ENCODE assay signal across 16 cellular contexts in genomic region chr3:188126931-188127330, GRCh38. TPM values are rescaled to one million over a fixed set of nuclear protein-coding genes. Genes with fewer than 3 reads are reported as not detected.
A peak's percentile ranks its signal among the peaks of the same experiment; 100 is the strongest.
DNase-seq lines count a peak whose midpoint lies in the region; ATAC-seq and TF ChIP-seq lines count a peak whose summit lies in the region.
"Had no signal": no experiment of that assay in that cellular context is flagged by ENCODE, and none has a peak within 500 bp of the region (broad histone marks: within the 10 kb centered on the region; RNA-seq: fewer than 3 reads in every experiment).

No MANE protein-coding gene starts in this region.

- intact Hi-C loops in esophagus muscularis mucosa (cut with DNase I) (no loop called here), right cardiac atrium (cut with DNase I) (no loop called here), vagina (cut with DNase I) (no loop called here)

- TF ChIP-seq CTCF in esophagus muscularis mucosa (IDR thresholded peaks at IDR 0.05): no peak
- TF ChIP-seq CTCF in vagina (IDR thresholded peaks at IDR 0.05): no peak

- H3K4me1 ChIP-seq in esophagus muscularis mucosa: peaks cover 4 to 63% (median 52%) of the 10 kb centered on the region in 4 donors
- no peaks in the 10 kb centered on the region for H3K4me1 ChIP-seq in right cardiac atrium (ENCODE audit: control insufficient read depth, insufficient read depth, low read length)
- peaks cover 16% of the 10 kb centered on the region for H3K4me1 ChIP-seq in rectal smooth muscle tissue (ENCODE audit: control insufficient read depth, insufficient read depth, low read length)
- no peaks in the 10 kb centered on the region for H3K4me1 ChIP-seq in vagina

- no peaks in the 10 kb centered on the region for H3K36me3 ChIP-seq in esophagus muscularis mucosa
- H3K36me3 ChIP-seq in rectal smooth muscle tissue (ENCODE audit: control insufficient read depth, insufficient read depth, low read length): no peaks in the 10 kb centered on the region
- H3K36me3 ChIP-seq in vagina: no peaks in the 10 kb centered on the region
- H3K36me3 ChIP-seq: BLaER1 had no signal

- H3K27me3 ChIP-seq in esophagus muscularis mucosa: no peaks in the 10 kb centered on the region
- no peaks in the 10 kb centered on the region for H3K27me3 ChIP-seq in right cardiac atrium (ENCODE audit: control insufficient read depth, insufficient read depth)
- H3K27me3 ChIP-seq in rectal smooth muscle tissue (ENCODE audit: control insufficient read depth, insufficient read depth, low read length): no peaks in the 10 kb centered on the region
- no peaks in the 10 kb centered on the region for H3K27me3 ChIP-seq in vagina
- H3K27me3 ChIP-seq: BLaER1 had no signal

- H3K9me3 ChIP-seq in esophagus muscularis mucosa: no peaks in the 10 kb centered on the region
- no peaks in the 10 kb centered on the region for H3K9me3 ChIP-seq in right cardiac atrium (ENCODE audit: control insufficient read depth, low read length)
- H3K9me3 ChIP-seq in vagina: no peaks in the 10 kb centered on the region

- H3K4me3 ChIP-seq in esophagus muscularis mucosa: no peak overlapping the region
- H3K4me3 ChIP-seq in right cardiac atrium (ENCODE audit: low read length): no peak overlapping the region
- H3K4me3 ChIP-seq in rectal smooth muscle tissue (ENCODE audit: low read length): no peak overlapping the region
- H3K4me3 ChIP-seq in vagina: no peak overlapping the region
- H3K4me3 ChIP-seq: BLaER1 had no signal

- no peak for TF ChIP-seq EP300 in esophagus muscularis mucosa (IDR thresholded peaks at IDR 0.05)

- no peak overlapping the region for H3K9ac ChIP-seq in rectal smooth muscle tissue (ENCODE audit: low read length)
- H3K9ac ChIP-seq: BLaER1, KMS-11 had no signal

- peak; percentile 59 for DNase-seq in G401 (ENCODE audit: low spot score)
- no peak for DNase-seq in esophagus muscularis mucosa (ENCODE audit: extremely low spot score)
- DNase-seq in right cardiac atrium: peak; percentile 70 to 87 (median 86)
- DNase-seq in stimulated activated CD4-positive, alpha-beta T cell treated with anti-CD3 and anti-CD28 coated beads, Interleukin-15, amount 100 ng/mL, for 24 hours: no peak
- no peak for DNase-seq in vagina (ENCODE audit: extremely low spot score in 2 of 2)
- DNase-seq: 8988T; CD8-positive, alpha-beta T cell; NCI-H2081 treated with DMSO at 0.1 percent for 48 hours; NCI-H524 had no signal

- peak overlapping the region; percentile 76 to 78 (median 78) for H3K27ac ChIP-seq in esophagus muscularis mucosa (replicated peaks in 1 of 4)
- H3K27ac ChIP-seq in right cardiac atrium (ENCODE audit: low read length): no peak overlapping the region
- H3K27ac ChIP-seq in rectal smooth muscle tissue (ENCODE audit: low read depth, low read length): peak overlapping the region; percentile 66
- H3K27ac ChIP-seq in vagina: no peak overlapping the region
- H3K27ac ChIP-seq: BLaER1, KMS-11 had no signal

- in situ Hi-C loops in G401 (cut with HindIII; ENCODE audit: low sequenced_read_pairs): no loop called here

- TF ChIP-seq POLR2A in esophagus muscularis mucosa (IDR thresholded peaks at IDR 0.05; ENCODE audit: low read depth): no peak
- TF ChIP-seq POLR2A in vagina (IDR thresholded peaks at IDR 0.05): no peak

- ATAC-seq in right cardiac atrium (peak; percentile 96 to 97), GM21528 (IDR thresholded peaks at IDR 0.05; ENCODE audit: low FRiP score, unreplicated experiment) (no peak), GM19397 (IDR thresholded peaks at IDR 0.05; ENCODE audit: unreplicated experiment) (no peak)
- ATAC-seq: CD8-positive, alpha-beta T cell; HepG2; Panc1 had no signal

- WGBS in esophagus muscularis mucosa: 38% methylated on average over 7 of the region's 7 CpGs
- 51% methylated on average over 7 of the region's 7 CpGs for WGBS in right cardiac atrium

RNA-seq across cellular contexts. Expression of gene LPP, which starts 27.0 kb away (rescaled TPM):
- total RNA-seq in G401 (2014; rRNA removed; shearing (Covaris generic)): 6.4 and 12.6 TPM in 2 replicates
- 1,000 to 10,000 TPM; 1,872 to 3,079 (median 2,300) TPM for total RNA-seq in esophagus muscularis mucosa
- total RNA-seq in right cardiac atrium: 100 to 1,000 TPM; 141 to 205 (median 171) TPM
- 14.5 TPM for polyA plus RNA-seq in right cardiac atrium
- 248 TPM for total RNA-seq in vagina

Comparison
In these comparisons a context has a peak if more than half of its experiments do, and no peak if none do; other contexts are left out.
1. DNase-seq: peak in G401 (single experiment) and right cardiac atrium (3 of 3); none in esophagus muscularis mucosa (single experiment), stimulated activated CD4-positive, alpha-beta T cell treated with anti-CD3 and anti-CD28 coated beads, Interleukin-15, amount 100 ng/mL, for 24 hours (single experiment) and vagina (0 of 2).
2. H3K27ac ChIP-seq: peak in esophagus muscularis mucosa (4 of 4) and rectal smooth muscle tissue (single experiment); none in right cardiac atrium (single experiment) and vagina (single experiment).
3. ATAC-seq: peak in right cardiac atrium (2 of 2); none in GM21528 (single experiment) and GM19397 (single experiment).
4. RNA of gene LPP, which starts 27.0 kb away (total RNA-seq): 1,872 to 3,079 TPM in esophagus muscularis mucosa, 248 TPM in vagina (single experiment) and 141 to 205 TPM in right cardiac atrium; 6.4 to 12.6 TPM in G401; every median in the first group is over 10 times any median in the second.